In the genomic region with DNA sequence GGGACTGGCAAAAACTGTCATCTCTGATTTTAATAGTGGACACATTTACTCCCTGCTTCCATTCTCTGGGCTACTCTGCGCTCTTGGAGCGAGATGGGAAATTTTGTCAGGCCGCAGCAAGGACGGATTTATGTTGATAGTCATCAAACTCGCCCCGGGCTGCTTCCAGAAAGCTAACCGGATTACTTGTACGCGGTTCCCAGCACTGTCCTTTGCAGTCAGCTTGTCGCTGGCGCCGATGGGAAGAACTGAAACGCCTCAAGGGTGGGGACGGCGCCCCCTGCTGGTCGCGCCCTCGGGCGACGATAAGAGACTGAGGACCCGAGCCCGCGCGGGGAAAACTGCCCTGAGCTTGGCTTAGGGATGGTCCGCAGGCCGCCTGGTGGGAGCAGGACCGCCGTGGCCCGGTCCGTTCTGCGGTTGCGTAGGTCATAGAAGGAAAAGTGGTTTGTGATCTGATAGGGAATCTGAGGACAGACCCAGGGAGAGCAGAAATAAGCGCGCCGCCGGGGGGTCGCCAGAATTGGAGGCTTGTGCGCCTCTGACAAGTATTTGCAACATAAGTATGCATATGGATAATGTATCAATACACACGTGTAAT, we compare ENCODE assay signal across 8 cellular contexts. TPM values are rescaled to one million over a fixed set of nuclear protein-coding genes. Genes with fewer than 3 reads are reported as not detected.
DNase-seq lines count a peak whose midpoint lies in the region; ATAC-seq and TF ChIP-seq lines count a peak whose summit lies in the region.

No MANE protein-coding gene starts in this region.

- intact Hi-C loops in left lung (cut with DNase I): loop anchor here in 1 of 2 donors (10.0 kb wide), 1 partner anchor 261 kb away; no protein-coding TSS in a partner anchor

- TF ChIP-seq POLR2A in GM19099 (IDR thresholded peaks at IDR 0.05; ENCODE audit: extremely low read depth, insufficient read length, low read depth): peak; percentile 37

- DNase-seq in AML-193 (lab: John Stamatoyannopoulos, UW) (peak; percentile 91 to 92), NCI-H510A treated with DMSO at 0.1 percent for 48 hours (lab: John Stamatoyannopoulos, UW) (peak; percentile 89), dedifferentiated amniotic fluid mesenchymal stem cell (ENCODE audit: extremely low spot score) (peak; percentile 88), left lung (peak; percentile 92 to 97)
- DNase-seq in activated CD4-positive, alpha-beta T cell treated with anti-CD3 and anti-CD28 coated beads for 48 hours: peak; percentile 93
- peak; percentile 87 for DNase-seq in stimulated activated CD4-positive, alpha-beta T cell treated with anti-CD3 and anti-CD28 coated beads, Interleukin-1b, Interleukin-23, amount 100 ng/mL, for 48 hours

- H3K4me3 ChIP-seq in left lung: peak overlapping the region; percentile 77 to 93

- H3K9me3 ChIP-seq in left lung: no peaks in the 10 kb centered on the region

- H3K36me3 ChIP-seq in left lung: peaks cover 0 to 25% of the 10 kb centered on the region in 2 donors

- peak; percentile 93 to 95 for TF ChIP-seq CTCF in left lung (IDR thresholded peaks at IDR 0.05)

- ATAC-seq in HG03442 (IDR thresholded peaks at IDR 0.05; ENCODE audit: unreplicated experiment): peak; percentile 52
- peak; percentile 93 for ATAC-seq in left lung

- peaks cover 23 to 45% of the 10 kb centered on the region in 2 donors for H3K27me3 ChIP-seq in left lung

- peaks cover 5 to 30% of the 10 kb centered on the region in 2 donors for H3K4me1 ChIP-seq in left lung

- H3K27ac ChIP-seq in left lung: peak overlapping the region; percentile 79 to 89

RNA-seq across cellular contexts. Expression of a gene that starts 1.0 kb away (rescaled TPM):
- 10 to 100 TPM in 1 of 2 donors, 1 to 10 TPM in 1; 9.8 to 13.5 TPM for total RNA-seq in left lung

RNA-seq across cellular contexts. Expression of a gene that starts 57.6 kb away (rescaled TPM):
- 10 to 100 TPM; 41.2 to 47.2 TPM for total RNA-seq in left lung

Comparison
In these comparisons a context has a peak if more than half of its experiments do, and no peak if none do; other contexts are left out.
1. Peak in every context shown above with its lines: DNase-seq, ATAC-seq, H3K4me3 ChIP-seq and H3K27ac ChIP-seq.